28 cellular contexts compared by ENCODE assay signal in genomic region chr5:136525546-136525945, GRCh38.
"Had no signal": no experiment of that assay in that cellular context is flagged by ENCODE, and none has a peak within 500 bp of the region (broad histone marks: within the 10 kb centered on the region; RNA-seq: fewer than 3 reads in every experiment).

No MANE protein-coding gene starts in this region.

- H3K27me3 ChIP-seq: gastrocnemius medialis, neutrophil, uterus had no signal

- H3K4me3 ChIP-seq: gastrocnemius medialis, left ventricle myocardium inferior, lung, skin epidermis, uterus had no signal

- H3K9me3 Mint-ChIP-seq: activated CD4-positive, alpha-beta T cell treated with anti-CD3 and anti-CD28 coated beads, Interleukin-2, amount 10 ng/mL, durations not matched to agents 7 days and 5 days; activated CD8-positive, alpha-beta T cell treated with anti-CD3 and anti-CD28 coated beads for 36 hours; activated naive CD8-positive, alpha-beta T cell treated with anti-CD3 and anti-CD28 coated beads, Interleukin-2, amount 50 U/mL, for 24 hours; stimulated activated effector memory CD8-positive, alpha-beta T cell treated with anti-CD3 and anti-CD28 coated beads, Interleukin-12 subunit alpha, Interleukin-12 subunit beta, amount 100 ng/mL, for 72 hours; stimulated activated naive CD8-positive, alpha-beta T cell treated with anti-CD3 and anti-CD28 coated beads, Interleukin-15, Interleukin-2, amounts not matched to agents 100 ng/mL and 50 ng/mL, for 24 hours; type B pancreatic cell had no signal

- H3K4me1 Mint-ChIP-seq: activated CD4-positive, alpha-beta T cell treated with anti-CD3 and anti-CD28 coated beads, Interleukin-2, amount 10 ng/mL, durations not matched to agents 7 days and 5 days; activated naive CD4-positive, alpha-beta T cell treated with anti-CD3 and anti-CD28 coated beads, Interleukin-2, amount 50 U/mL, for 24 hours; activated naive CD8-positive, alpha-beta T cell treated with anti-CD3 and anti-CD28 coated beads, Interleukin-2, amount 50 U/mL, for 24 hours; activated T-helper 17 cell treated with anti-CD3 and anti-CD28 coated beads, Interleukin-2, amount 50 U/mL, for 72 hours; natural killer cell; stimulated activated effector memory CD8-positive, alpha-beta T cell treated with anti-CD3 and anti-CD28 coated beads, Interleukin-12 subunit alpha, Interleukin-12 subunit beta, amount 100 ng/mL, for 72 hours had no signal

- H3K27ac ChIP-seq: gastrocnemius medialis, left ventricle myocardium inferior, neutrophil, skin epidermis, uterus, VCaP had no signal

- H3K4me1 ChIP-seq: gastrocnemius medialis, left ventricle myocardium inferior, uterus had no signal

- H3K27ac Mint-ChIP-seq: activated CD4-positive, alpha-beta T cell treated with anti-CD3 and anti-CD28 coated beads, Interleukin-2, amount 10 ng/mL, durations not matched to agents 7 days and 5 days; activated CD8-positive, alpha-beta T cell treated with anti-CD3 and anti-CD28 coated beads for 36 hours; activated naive CD4-positive, alpha-beta T cell treated with anti-CD3 and anti-CD28 coated beads, Interleukin-2, amount 50 U/mL, for 24 hours; activated naive CD8-positive, alpha-beta T cell treated with anti-CD3 and anti-CD28 coated beads, Interleukin-2, amount 50 U/mL, for 24 hours; activated T-helper 17 cell treated with anti-CD3 and anti-CD28 coated beads, Interleukin-2, amount 50 U/mL, for 72 hours; natural killer cell; stimulated activated effector memory CD8-positive, alpha-beta T cell treated with anti-CD3 and anti-CD28 coated beads, Interleukin-12 subunit alpha, Interleukin-12 subunit beta, amount 100 ng/mL, for 72 hours; stimulated activated naive CD8-positive, alpha-beta T cell treated with anti-CD3 and anti-CD28 coated beads, Interleukin-15, Interleukin-2, amounts not matched to agents 100 ng/mL and 50 ng/mL, for 24 hours; type B pancreatic cell had no signal

- H3K4me3 Mint-ChIP-seq: activated CD4-positive, alpha-beta T cell treated with anti-CD3 and anti-CD28 coated beads, Interleukin-2, amount 10 ng/mL, durations not matched to agents 7 days and 5 days; activated CD8-positive, alpha-beta T cell treated with anti-CD3 and anti-CD28 coated beads for 36 hours; activated naive CD4-positive, alpha-beta T cell treated with anti-CD3 and anti-CD28 coated beads, Interleukin-2, amount 50 U/mL, for 24 hours; activated naive CD8-positive, alpha-beta T cell treated with anti-CD3 and anti-CD28 coated beads, Interleukin-2, amount 50 U/mL, for 24 hours; activated T-cell treated with anti-CD3 and anti-CD28 coated beads, Interleukin-2, amount 50 U/mL, for 4 hours; activated T-helper 17 cell treated with anti-CD3 and anti-CD28 coated beads, Interleukin-2, amount 50 U/mL, for 72 hours; natural killer cell; stimulated activated effector memory CD8-positive, alpha-beta T cell treated with anti-CD3 and anti-CD28 coated beads, Interleukin-12 subunit alpha, Interleukin-12 subunit beta, amount 100 ng/mL, for 72 hours; stimulated activated naive CD8-positive, alpha-beta T cell treated with anti-CD3 and anti-CD28 coated beads, Interleukin-15, Interleukin-2, amounts not matched to agents 100 ng/mL and 50 ng/mL, for 24 hours; type B pancreatic cell had no signal

- ATAC-seq: activated CD8-positive, alpha-beta T cell treated with anti-CD3 and anti-CD28 coated beads for 36 hours; activated naive CD8-positive, alpha-beta T cell treated with anti-CD3 and anti-CD28 coated beads, Interleukin-2, amount 50 U/mL, for 24 hours; activated T-cell treated with anti-CD3 and anti-CD28 coated beads, Interleukin-2, amount 50 U/mL, for 4 hours; activated T-helper 17 cell treated with anti-CD3 and anti-CD28 coated beads, Interleukin-2, amount 50 U/mL, for 72 hours; gastrocnemius medialis; natural killer cell; sciatic nerve; stimulated activated effector memory CD8-positive, alpha-beta T cell treated with anti-CD3 and anti-CD28 coated beads, Interleukin-12 subunit alpha, Interleukin-12 subunit beta, amount 100 ng/mL, for 72 hours had no signal

- H3K36me3 Mint-ChIP-seq: activated naive CD4-positive, alpha-beta T cell treated with anti-CD3 and anti-CD28 coated beads, Interleukin-2, amount 50 U/mL, for 24 hours; natural killer cell; stimulated activated effector memory CD8-positive, alpha-beta T cell treated with anti-CD3 and anti-CD28 coated beads, Interleukin-12 subunit alpha, Interleukin-12 subunit beta, amount 100 ng/mL, for 72 hours; type B pancreatic cell had no signal

- H3K27me3 Mint-ChIP-seq: activated CD4-positive, alpha-beta T cell treated with anti-CD3 and anti-CD28 coated beads, Interleukin-2, amount 10 ng/mL, durations not matched to agents 7 days and 5 days; activated CD8-positive, alpha-beta T cell treated with anti-CD3 and anti-CD28 coated beads for 36 hours; activated naive CD4-positive, alpha-beta T cell treated with anti-CD3 and anti-CD28 coated beads, Interleukin-2, amount 50 U/mL, for 24 hours; activated naive CD8-positive, alpha-beta T cell treated with anti-CD3 and anti-CD28 coated beads, Interleukin-2, amount 50 U/mL, for 24 hours; stimulated activated naive CD8-positive, alpha-beta T cell treated with anti-CD3 and anti-CD28 coated beads, Interleukin-15, Interleukin-2, amounts not matched to agents 100 ng/mL and 50 ng/mL, for 24 hours had no signal

- H3K36me3 ChIP-seq: gastrocnemius medialis, left ventricle myocardium inferior, neutrophil, uterus had no signal

- DNase-seq: activated CD4-positive, alpha-beta T cell treated with anti-CD3 and anti-CD28 coated beads, Interleukin-2, amount 10 ng/mL, durations not matched to agents 7 days and 5 days; activated CD4-positive, CD25-positive, alpha-beta regulatory T cell treated with anti-CD3 and anti-CD28 coated beads, Interleukin-2, amount 50 U/mL, for 72 hours; activated CD8-positive, alpha-beta T cell treated with anti-CD3 and anti-CD28 coated beads for 36 hours; activated gamma-delta T cell treated with Interleukin-2 at 50 U/mL for 16 hours; activated naive CD8-positive, alpha-beta T cell treated with anti-CD3 and anti-CD28 coated beads, Interleukin-2, amount 50 U/mL, for 24 hours; activated T-cell treated with anti-CD3 and anti-CD28 coated beads, Interleukin-2, amount 50 U/mL, for 4 hours; amygdala; dermis blood vessel endothelial cell; effector CD8-positive, alpha-beta T cell; gastrocnemius medialis; glutamatergic neuron; left ventricle myocardium inferior; natural killer cell; stimulated activated CD4-positive, alpha-beta T cell treated with anti-CD3 and anti-CD28 coated beads, Interleukin-4, amount 100 ng/mL, for 24 hours; substantia nigra; uterus had no signal

- H3K9me3 ChIP-seq: gastrocnemius medialis, left ventricle myocardium inferior, neutrophil, uterus had no signal

- FAIRE-seq: colon, islet of Langerhans had no signal
